ENCODE assay signal across 8 cellular contexts in genomic region chr1:44739361-44740178, GRCh38. TPM values are rescaled to one million over a fixed set of nuclear protein-coding genes. Genes with fewer than 3 reads are reported as not detected.
DNase-seq lines count a peak whose midpoint lies in the region; ATAC-seq, FAIRE-seq and TF ChIP-seq lines count a peak whose summit lies in the region.

KIF2C (plus strand) TSS chr1:44739837; CDS start chr1:44739933, 96 bp downstream.

- H3K4me1 Mint-ChIP-seq in chondrocyte (ENCODE audit: low read depth): peaks cover 15% of the 10 kb centered on the region

- H3K9ac ChIP-seq in kidney (ENCODE audit: low read length in 2 of 2): peak within 1 kb of the TSS; percentile 56 to 79

- TF ChIP-seq POLR2A in GM19099 (IDR thresholded peaks at IDR 0.05; ENCODE audit: extremely low read depth, insufficient read length, low read depth): peak; percentile 95

- peak; percentile 94 for FAIRE-seq in kidney (lab: Jason Lieb, UNC)

- H3K4me3 Mint-ChIP-seq in chondrocyte (ENCODE audit: unreplicated experiment): peak within 1 kb of the TSS; percentile 91

- H3K9me3 ChIP-seq in kidney (ENCODE audit: control insufficient read depth in 1 of 2, low read length in 2 of 2): no peaks in the 10 kb centered on the region

- DNase-seq in AG20443 (ENCODE audit: low spot score): peak; percentile 99
- peak; percentile 93 for DNase-seq in NCI-H510A (lab: John Stamatoyannopoulos, UW)
- DNase-seq in activated CD4-positive, alpha-beta T cell treated with anti-CD3 and anti-CD28 coated beads for 1 hour: peak; percentile 92
- peak; percentile 98 for DNase-seq in chondrocyte (ENCODE audit: low spot score)
- peak; percentile 98 for DNase-seq in kidney
- peak; percentile 99 for DNase-seq in stimulated activated CD4-positive, alpha-beta T cell treated with anti-CD3 and anti-CD28 coated beads, Interleukin-15, amount 100 ng/mL, for 24 hours

- H3K4me3 ChIP-seq in kidney (ENCODE audit: low read length in 2 of 2): peak within 1 kb of the TSS; percentile 65 to 91

- peak; percentile 13 for TF ChIP-seq CTCF in chondrocyte (IDR thresholded peaks at IDR 0.05)
- no peak for TF ChIP-seq CTCF in kidney (IDR thresholded peaks at IDR 0.05; ENCODE audit: borderline replicate concordance, extremely low read depth, insufficient read depth)

- H3K9me3 Mint-ChIP-seq in chondrocyte (ENCODE audit: low read depth): no peaks in the 10 kb centered on the region

- no peaks in the 10 kb centered on the region for H3K36me3 ChIP-seq in kidney (ENCODE audit: control insufficient read depth in 1 of 2, insufficient read depth in 2 of 2, low read length in 2 of 2)

- peak within 1 kb of the TSS; percentile 97 for H3K27ac Mint-ChIP-seq in chondrocyte (ENCODE audit: unreplicated experiment)

- peak within 1 kb of the TSS; percentile 84 to 85 for H3K27ac ChIP-seq in kidney (ENCODE audit: low read depth in 2 of 2, low read length in 2 of 2)

- no peaks in the 10 kb centered on the region for H3K36me3 Mint-ChIP-seq in chondrocyte (ENCODE audit: low read depth)

- H3K27me3 Mint-ChIP-seq in chondrocyte (ENCODE audit: low read depth): no peaks in the 10 kb centered on the region

- intact Hi-C loops in kidney (cut with DNase I): no loop called here

- ATAC-seq in HG03432 (IDR thresholded peaks at IDR 0.05; ENCODE audit: unreplicated experiment): peak; percentile 98

- peaks cover 5 to 6% of the 10 kb centered on the region in 2 donors for H3K4me1 ChIP-seq in kidney (ENCODE audit: control insufficient read depth in 1 of 2, insufficient read depth in 1 of 2, low read depth in 1 of 2, low read length in 2 of 2)

RNA-seq across cellular contexts. Expression of gene KIF2C, which starts in this region (rescaled TPM):
- total RNA-seq in chondrocyte: 5.4 to 6.7 TPM (median 6.2 TPM) in 3 replicates
- 1.4 TPM for total RNA-seq in kidney
- 0.47 TPM for polyA plus RNA-seq in kidney (ENCODE audit: insufficient read depth, low read depth, low replicate concordance)

Comparison
In these comparisons a context has a peak if more than half of its experiments do, and no peak if none do; other contexts are left out.
1. Peak in every context shown above with its lines: DNase-seq, ATAC-seq, H3K4me3 ChIP-seq and H3K27ac ChIP-seq.